Comparison of ENCODE assay signal across 1 cellular context in the genomic region with DNA sequence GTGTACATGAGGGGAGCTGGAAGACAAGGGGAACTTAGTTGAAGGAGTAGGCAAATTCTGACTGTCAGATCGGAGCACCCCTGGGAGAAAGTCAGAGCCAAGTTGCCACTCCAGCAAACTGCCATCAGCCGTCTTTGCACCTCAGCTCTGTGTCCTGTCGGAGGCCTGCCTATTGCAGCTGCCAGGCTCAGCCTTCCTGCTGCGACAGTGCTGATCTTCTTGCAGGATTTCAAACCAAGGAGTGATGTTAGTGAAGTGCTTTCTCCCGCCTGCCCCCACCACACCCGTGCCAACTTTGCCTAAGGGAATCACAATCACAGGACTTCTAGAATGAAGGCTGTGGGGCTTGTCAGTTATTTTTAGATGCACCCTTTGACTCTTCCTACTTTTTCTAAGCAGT.
TF ChIP-seq lines count a peak whose summit lies in the region.

No MANE protein-coding gene starts in this region.

TF ChIP-seq in GM23338, 12 proteins besides CTCF, POLR2A, EP300 and RAD21 (continued from another document):
- TF ChIP-seq, protein P1, sequence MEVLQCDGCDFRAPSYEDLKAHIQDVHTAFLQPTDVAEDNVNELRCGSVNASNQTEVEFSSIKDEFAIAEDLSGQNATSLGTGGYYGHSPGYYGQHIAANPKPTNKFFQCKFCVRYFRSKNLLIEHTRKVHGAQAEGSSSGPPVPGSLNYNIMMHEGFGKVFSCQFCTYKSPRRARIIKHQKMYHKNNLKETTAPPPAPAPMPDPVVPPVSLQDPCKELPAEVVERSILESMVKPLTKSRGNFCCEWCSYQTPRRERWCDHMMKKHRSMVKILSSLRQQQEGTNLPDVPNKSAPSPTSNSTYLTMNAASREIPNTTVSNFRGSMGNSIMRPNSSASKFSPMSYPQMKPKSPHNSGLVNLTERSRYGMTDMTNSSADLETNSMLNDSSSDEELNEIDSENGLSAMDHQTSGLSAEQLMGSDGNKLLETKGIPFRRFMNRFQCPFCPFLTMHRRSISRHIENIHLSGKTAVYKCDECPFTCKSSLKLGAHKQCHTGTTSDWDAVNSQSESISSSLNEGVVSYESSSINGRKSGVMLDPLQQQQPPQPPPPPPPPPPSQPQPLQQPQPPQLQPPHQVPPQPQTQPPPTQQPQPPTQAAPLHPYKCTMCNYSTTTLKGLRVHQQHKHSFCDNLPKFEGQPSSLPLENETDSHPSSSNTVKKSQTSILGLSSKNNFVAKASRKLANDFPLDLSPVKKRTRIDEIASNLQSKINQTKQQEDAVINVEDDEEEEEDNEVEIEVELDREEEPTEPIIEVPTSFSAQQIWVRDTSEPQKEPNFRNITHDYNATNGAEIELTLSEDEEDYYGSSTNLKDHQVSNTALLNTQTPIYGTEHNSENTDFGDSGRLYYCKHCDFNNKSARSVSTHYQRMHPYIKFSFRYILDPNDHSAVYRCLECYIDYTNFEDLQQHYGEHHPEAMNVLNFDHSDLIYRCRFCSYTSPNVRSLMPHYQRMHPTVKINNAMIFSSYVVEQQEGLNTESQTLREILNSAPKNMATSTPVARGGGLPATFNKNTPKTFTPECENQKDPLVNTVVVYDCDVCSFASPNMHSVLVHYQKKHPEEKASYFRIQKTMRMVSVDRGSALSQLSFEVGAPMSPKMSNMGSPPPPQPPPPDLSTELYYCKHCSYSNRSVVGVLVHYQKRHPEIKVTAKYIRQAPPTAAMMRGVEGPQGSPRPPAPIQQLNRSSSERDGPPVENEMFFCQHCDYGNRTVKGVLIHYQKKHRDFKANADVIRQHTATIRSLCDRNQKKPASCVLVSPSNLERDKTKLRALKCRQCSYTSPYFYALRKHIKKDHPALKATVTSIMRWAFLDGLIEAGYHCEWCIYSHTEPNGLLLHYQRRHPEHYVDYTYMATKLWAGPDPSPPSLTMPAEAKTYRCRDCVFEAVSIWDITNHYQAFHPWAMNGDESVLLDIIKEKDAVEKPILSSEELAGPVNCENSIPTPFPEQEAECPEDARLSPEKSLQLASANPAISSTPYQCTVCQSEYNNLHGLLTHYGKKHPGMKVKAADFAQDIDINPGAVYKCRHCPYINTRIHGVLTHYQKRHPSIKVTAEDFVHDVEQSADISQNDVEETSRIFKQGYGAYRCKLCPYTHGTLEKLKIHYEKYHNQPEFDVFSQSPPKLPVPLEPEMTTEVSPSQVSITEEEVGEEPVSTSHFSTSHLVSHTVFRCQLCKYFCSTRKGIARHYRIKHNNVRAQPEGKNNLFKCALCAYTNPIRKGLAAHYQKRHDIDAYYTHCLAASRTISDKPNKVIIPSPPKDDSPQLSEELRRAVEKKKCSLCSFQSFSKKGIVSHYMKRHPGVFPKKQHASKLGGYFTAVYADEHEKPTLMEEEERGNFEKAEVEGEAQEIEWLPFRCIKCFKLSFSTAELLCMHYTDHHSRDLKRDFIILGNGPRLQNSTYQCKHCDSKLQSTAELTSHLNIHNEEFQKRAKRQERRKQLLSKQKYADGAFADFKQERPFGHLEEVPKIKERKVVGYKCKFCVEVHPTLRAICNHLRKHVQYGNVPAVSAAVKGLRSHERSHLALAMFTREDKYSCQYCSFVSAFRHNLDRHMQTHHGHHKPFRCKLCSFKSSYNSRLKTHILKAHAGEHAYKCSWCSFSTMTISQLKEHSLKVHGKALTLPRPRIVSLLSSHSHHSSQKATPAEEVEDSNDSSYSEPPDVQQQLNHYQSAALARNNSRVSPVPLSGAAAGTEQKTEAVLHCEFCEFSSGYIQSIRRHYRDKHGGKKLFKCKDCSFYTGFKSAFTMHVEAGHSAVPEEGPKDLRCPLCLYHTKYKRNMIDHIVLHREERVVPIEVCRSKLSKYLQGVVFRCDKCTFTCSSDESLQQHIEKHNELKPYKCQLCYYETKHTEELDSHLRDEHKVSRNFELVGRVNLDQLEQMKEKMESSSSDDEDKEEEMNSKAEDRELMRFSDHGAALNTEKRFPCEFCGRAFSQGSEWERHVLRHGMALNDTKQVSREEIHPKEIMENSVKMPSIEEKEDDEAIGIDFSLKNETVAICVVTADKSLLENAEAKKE (CRISPR knock-in tag; IDR thresholded peaks at IDR 0.05), result no peak
- no peak for TF ChIP-seq EZH2phosphoT487 (IDR thresholded peaks at IDR 0.05; ENCODE audit: unreplicated experiment)
- no peak for TF ChIP-seq NANOG (IDR thresholded peaks at IDR 0.05; ENCODE audit: borderline replicate concordance)
- TF ChIP-seq, protein P2, sequence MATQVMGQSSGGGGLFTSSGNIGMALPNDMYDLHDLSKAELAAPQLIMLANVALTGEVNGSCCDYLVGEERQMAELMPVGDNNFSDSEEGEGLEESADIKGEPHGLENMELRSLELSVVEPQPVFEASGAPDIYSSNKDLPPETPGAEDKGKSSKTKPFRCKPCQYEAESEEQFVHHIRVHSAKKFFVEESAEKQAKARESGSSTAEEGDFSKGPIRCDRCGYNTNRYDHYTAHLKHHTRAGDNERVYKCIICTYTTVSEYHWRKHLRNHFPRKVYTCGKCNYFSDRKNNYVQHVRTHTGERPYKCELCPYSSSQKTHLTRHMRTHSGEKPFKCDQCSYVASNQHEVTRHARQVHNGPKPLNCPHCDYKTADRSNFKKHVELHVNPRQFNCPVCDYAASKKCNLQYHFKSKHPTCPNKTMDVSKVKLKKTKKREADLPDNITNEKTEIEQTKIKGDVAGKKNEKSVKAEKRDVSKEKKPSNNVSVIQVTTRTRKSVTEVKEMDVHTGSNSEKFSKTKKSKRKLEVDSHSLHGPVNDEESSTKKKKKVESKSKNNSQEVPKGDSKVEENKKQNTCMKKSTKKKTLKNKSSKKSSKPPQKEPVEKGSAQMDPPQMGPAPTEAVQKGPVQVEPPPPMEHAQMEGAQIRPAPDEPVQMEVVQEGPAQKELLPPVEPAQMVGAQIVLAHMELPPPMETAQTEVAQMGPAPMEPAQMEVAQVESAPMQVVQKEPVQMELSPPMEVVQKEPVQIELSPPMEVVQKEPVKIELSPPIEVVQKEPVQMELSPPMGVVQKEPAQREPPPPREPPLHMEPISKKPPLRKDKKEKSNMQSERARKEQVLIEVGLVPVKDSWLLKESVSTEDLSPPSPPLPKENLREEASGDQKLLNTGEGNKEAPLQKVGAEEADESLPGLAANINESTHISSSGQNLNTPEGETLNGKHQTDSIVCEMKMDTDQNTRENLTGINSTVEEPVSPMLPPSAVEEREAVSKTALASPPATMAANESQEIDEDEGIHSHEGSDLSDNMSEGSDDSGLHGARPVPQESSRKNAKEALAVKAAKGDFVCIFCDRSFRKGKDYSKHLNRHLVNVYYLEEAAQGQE (IDR thresholded peaks at IDR 0.05; ENCODE audit: unreplicated experiment), result no peak
- no peak for TF ChIP-seq EZH2 (IDR thresholded peaks at IDR 0.05; ENCODE audit: low read depth, unreplicated experiment)
- TF ChIP-seq CREB1 (CRISPR knock-in tag; IDR thresholded peaks at IDR 0.05; ENCODE audit: low read depth), result no peak
- no peak for TF ChIP-seq STAT1 (IDR thresholded peaks at IDR 0.05; ENCODE audit: unreplicated experiment)
- no peak for TF ChIP-seq POLR2AphosphoS5 (IDR thresholded peaks at IDR 0.05; ENCODE audit: low read depth)
- TF ChIP-seq JUNB (IDR thresholded peaks at IDR 0.05; ENCODE audit: unreplicated experiment), result no peak
- TF ChIP-seq ETS1 (IDR thresholded peaks at IDR 0.05), result no peak
- no peak for TF ChIP-seq ZNF114 (CRISPR knock-in tag; IDR thresholded peaks at IDR 0.05)
TF ChIP-seq in GM23338: peak in this region for 0.
